1 cellular context compared by ENCODE assay signal in the genomic region with DNA sequence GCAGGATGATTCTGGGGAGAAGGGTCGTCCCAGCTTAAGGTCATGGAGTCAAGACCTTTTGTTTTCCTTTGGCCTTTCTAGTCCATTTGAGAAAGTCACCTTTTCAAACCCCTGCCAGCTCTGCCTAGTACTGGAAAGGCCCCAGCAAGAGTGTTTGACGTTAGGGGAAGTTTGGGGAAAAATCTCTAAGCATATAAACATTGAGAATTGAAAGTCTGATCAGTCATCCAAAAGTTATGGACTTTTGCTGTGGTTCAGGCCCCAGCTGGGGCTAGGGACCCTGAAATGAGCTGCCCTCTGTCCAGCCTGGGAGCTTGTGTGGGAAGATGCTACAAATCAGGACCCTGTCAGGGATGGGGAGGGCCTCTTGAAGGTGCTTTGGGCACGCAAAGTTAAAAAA.
TF ChIP-seq lines count a peak whose summit lies in the region.

No MANE protein-coding gene starts in this region.

TF ChIP-seq in K562, 482 proteins besides CTCF, POLR2A, EP300 and RAD21:
- TF ChIP-seq CCAR2 (IDR thresholded peaks at IDR 0.05; ENCODE audit: low read depth, low read length) = no peak
- no peak for TF ChIP-seq LARP7 (IDR thresholded peaks at IDR 0.05)
- no peak for TF ChIP-seq BACH1 (tag; IDR thresholded peaks at IDR 0.05)
- no peak for TF ChIP-seq TCF7 (IDR thresholded peaks at IDR 0.05; ENCODE audit: borderline replicate concordance)
- TF ChIP-seq, protein P1, sequence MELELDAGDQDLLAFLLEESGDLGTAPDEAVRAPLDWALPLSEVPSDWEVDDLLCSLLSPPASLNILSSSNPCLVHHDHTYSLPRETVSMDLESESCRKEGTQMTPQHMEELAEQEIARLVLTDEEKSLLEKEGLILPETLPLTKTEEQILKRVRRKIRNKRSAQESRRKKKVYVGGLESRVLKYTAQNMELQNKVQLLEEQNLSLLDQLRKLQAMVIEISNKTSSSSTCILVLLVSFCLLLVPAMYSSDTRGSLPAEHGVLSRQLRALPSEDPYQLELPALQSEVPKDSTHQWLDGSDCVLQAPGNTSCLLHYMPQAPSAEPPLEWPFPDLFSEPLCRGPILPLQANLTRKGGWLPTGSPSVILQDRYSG (tag; conservative IDR thresholded peaks at IDR 0.05; ENCODE audit: low read depth) = no peak
- TF ChIP-seq, protein P2, sequence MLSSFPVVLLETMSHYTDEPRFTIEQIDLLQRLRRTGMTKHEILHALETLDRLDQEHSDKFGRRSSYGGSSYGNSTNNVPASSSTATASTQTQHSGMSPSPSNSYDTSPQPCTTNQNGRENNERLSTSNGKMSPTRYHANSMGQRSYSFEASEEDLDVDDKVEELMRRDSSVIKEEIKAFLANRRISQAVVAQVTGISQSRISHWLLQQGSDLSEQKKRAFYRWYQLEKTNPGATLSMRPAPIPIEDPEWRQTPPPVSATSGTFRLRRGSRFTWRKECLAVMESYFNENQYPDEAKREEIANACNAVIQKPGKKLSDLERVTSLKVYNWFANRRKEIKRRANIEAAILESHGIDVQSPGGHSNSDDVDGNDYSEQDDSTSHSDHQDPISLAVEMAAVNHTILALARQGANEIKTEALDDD (IDR thresholded peaks at IDR 0.05) = no peak
- TF ChIP-seq PTTG1 (tag; IDR thresholded peaks at IDR 0.05; ENCODE audit: low read depth) = no peak
- no peak for TF ChIP-seq U2AF2 (optimal IDR thresholded peaks at IDR 0.05; ENCODE audit: low read depth, low read length)
- TF ChIP-seq, protein P3, sequence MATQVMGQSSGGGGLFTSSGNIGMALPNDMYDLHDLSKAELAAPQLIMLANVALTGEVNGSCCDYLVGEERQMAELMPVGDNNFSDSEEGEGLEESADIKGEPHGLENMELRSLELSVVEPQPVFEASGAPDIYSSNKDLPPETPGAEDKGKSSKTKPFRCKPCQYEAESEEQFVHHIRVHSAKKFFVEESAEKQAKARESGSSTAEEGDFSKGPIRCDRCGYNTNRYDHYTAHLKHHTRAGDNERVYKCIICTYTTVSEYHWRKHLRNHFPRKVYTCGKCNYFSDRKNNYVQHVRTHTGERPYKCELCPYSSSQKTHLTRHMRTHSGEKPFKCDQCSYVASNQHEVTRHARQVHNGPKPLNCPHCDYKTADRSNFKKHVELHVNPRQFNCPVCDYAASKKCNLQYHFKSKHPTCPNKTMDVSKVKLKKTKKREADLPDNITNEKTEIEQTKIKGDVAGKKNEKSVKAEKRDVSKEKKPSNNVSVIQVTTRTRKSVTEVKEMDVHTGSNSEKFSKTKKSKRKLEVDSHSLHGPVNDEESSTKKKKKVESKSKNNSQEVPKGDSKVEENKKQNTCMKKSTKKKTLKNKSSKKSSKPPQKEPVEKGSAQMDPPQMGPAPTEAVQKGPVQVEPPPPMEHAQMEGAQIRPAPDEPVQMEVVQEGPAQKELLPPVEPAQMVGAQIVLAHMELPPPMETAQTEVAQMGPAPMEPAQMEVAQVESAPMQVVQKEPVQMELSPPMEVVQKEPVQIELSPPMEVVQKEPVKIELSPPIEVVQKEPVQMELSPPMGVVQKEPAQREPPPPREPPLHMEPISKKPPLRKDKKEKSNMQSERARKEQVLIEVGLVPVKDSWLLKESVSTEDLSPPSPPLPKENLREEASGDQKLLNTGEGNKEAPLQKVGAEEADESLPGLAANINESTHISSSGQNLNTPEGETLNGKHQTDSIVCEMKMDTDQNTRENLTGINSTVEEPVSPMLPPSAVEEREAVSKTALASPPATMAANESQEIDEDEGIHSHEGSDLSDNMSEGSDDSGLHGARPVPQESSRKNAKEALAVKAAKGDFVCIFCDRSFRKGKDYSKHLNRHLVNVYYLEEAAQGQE (CRISPR knock-in tag; IDR thresholded peaks at IDR 0.05; ENCODE audit: low read depth) = no peak
- TF ChIP-seq, protein P4, sequence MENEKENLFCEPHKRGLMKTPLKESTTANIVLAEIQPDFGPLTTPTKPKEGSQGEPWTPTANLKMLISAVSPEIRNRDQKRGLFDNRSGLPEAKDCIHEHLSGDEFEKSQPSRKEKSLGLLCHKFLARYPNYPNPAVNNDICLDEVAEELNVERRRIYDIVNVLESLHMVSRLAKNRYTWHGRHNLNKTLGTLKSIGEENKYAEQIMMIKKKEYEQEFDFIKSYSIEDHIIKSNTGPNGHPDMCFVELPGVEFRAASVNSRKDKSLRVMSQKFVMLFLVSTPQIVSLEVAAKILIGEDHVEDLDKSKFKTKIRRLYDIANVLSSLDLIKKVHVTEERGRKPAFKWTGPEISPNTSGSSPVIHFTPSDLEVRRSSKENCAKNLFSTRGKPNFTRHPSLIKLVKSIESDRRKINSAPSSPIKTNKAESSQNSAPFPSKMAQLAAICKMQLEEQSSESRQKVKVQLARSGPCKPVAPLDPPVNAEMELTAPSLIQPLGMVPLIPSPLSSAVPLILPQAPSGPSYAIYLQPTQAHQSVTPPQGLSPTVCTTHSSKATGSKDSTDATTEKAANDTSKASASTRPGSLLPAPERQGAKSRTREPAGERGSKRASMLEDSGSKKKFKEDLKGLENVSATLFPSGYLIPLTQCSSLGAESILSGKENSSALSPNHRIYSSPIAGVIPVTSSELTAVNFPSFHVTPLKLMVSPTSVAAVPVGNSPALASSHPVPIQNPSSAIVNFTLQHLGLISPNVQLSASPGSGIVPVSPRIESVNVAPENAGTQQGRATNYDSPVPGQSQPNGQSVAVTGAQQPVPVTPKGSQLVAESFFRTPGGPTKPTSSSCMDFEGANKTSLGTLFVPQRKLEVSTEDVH (IDR thresholded peaks at IDR 0.05; ENCODE audit: low read depth, partially characterized antibody) = no peak
- no peak for TF ChIP-seq ZBTB1 (CRISPR knock-in tag; IDR thresholded peaks at IDR 0.05; ENCODE audit: borderline replicate concordance, low read depth)
- TF ChIP-seq, protein P5, sequence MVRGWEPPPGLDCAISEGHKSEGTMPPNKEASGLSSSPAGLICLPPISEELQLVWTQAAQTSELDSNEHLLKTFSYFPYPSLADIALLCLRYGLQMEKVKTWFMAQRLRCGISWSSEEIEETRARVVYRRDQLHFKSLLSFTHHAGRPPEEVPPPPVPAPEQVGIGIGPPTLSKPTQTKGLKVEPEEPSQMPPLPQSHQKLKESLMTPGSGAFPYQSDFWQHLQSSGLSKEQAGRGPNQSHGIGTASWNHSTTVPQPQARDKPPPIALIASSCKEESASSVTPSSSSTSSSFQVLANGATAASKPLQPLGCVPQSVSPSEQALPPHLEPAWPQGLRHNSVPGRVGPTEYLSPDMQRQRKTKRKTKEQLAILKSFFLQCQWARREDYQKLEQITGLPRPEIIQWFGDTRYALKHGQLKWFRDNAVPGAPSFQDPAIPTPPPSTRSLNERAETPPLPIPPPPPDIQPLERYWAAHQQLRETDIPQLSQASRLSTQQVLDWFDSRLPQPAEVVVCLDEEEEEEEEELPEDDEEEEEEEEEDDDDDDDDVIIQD (CRISPR knock-in tag; IDR thresholded peaks at IDR 0.05) = no peak
- TF ChIP-seq RBM25 (IDR thresholded peaks at IDR 0.05; ENCODE audit: low read depth, low read length, severe bottlenecking) = no peak
- TF ChIP-seq, protein P6, sequence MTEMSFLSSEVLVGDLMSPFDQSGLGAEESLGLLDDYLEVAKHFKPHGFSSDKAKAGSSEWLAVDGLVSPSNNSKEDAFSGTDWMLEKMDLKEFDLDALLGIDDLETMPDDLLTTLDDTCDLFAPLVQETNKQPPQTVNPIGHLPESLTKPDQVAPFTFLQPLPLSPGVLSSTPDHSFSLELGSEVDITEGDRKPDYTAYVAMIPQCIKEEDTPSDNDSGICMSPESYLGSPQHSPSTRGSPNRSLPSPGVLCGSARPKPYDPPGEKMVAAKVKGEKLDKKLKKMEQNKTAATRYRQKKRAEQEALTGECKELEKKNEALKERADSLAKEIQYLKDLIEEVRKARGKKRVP (CRISPR knock-in tag; IDR thresholded peaks at IDR 0.05) = no peak
- TF ChIP-seq ZNF780A (CRISPR knock-in tag; IDR thresholded peaks at IDR 0.05) = no peak
- TF ChIP-seq DIDO1 (tag; IDR thresholded peaks at IDR 0.05; ENCODE audit: low read depth) = no peak
